Comparison of ENCODE assay signal across 2 cellular contexts in genomic region chrX:71941771-71942170, GRCh38.
TF ChIP-seq lines count a peak whose summit lies in the region.

No MANE protein-coding gene starts in this region.

TF ChIP-seq in IMR-90, 13 proteins besides CTCF, POLR2A, EP300 and RAD21:
- TF ChIP-seq MAFK (IDR thresholded peaks at IDR 0.05; ENCODE audit: low read depth, low read length), result no peak
- peak; percentile 27; the same call in 1 of the 2 replicates for TF ChIP-seq FOS (IDR thresholded peaks at IDR 0.05; ENCODE audit: low read depth, low read length)
- no peak for TF ChIP-seq SMC3 (IDR thresholded peaks at IDR 0.05; ENCODE audit: low read depth, low read length)

TF ChIP-seq in H1, 55 proteins besides CTCF, POLR2A, EP300 and RAD21:
- TF ChIP-seq RFX5 (IDR thresholded peaks at IDR 0.05; ENCODE audit: borderline replicate concordance, low read depth, low read length), result no peak
- peak; percentile 43; the same call in 1 of the 2 replicates for TF ChIP-seq JUND (IDR thresholded peaks at IDR 0.05; ENCODE audit: low read length)
